In the genomic region with DNA sequence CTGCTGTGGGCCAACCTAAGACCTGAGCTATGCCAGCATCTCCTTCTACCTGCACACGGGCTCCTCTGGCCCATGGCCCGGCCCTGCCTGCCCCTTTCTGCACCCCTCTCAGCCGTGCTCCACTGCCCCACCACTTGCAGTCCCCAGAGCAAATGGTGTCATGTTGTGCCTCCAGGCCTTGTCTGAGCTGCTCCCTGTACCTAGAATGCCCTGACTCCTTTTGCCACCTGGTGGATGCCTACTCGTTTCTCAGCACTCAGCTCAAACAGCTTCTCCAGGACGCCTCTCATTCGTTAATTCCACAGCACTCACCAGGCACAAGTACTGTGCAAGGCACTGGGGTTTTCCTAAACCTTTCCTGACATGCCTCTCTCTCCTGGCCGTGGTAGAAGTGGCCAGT, we compare ENCODE assay signal across 10 cellular contexts.
DNase-seq lines count a peak whose midpoint lies in the region; ATAC-seq and TF ChIP-seq lines count a peak whose summit lies in the region.
"Had no signal": no experiment of that assay in that cellular context is flagged by ENCODE, and none has a peak within 500 bp of the region (broad histone marks: within the 10 kb centered on the region; RNA-seq: fewer than 3 reads in every experiment).

No MANE protein-coding gene starts in this region.

- intact Hi-C loops in dendritic cell treated with granulocyte-macrophage colony-stimulating factor and Interleukin-4, amounts not matched to agents 40 ng/mL and 50 ng/mL, for 4 days (cut with micrococcal nuclease), result no loop called here
- intact Hi-C loops in psoas muscle (cut with DNase I), result no loop called here

- no peaks in the 10 kb centered on the region for H3K9me3 ChIP-seq in psoas muscle

- no peaks in the 10 kb centered on the region for H3K36me3 ChIP-seq in psoas muscle (ENCODE audit: insufficient read depth in 1 of 2, low read depth in 1 of 2)

- TF ChIP-seq CTCF in psoas muscle (IDR thresholded peaks at IDR 0.05) (peak; percentile 39), progenitor cell of endocrine pancreas (IDR thresholded peaks at IDR 0.05; ENCODE audit: unreplicated experiment) (no peak)

- H3K27me3 ChIP-seq in psoas muscle (ENCODE audit: insufficient read depth in 3 of 3, low read length in 2 of 3), result no peaks in the 10 kb centered on the region

- no peak overlapping the region for H3K4me3 ChIP-seq in psoas muscle

- H3K27me3 Mint-ChIP-seq in activated T-cell treated with anti-CD3 and anti-CD28 coated beads, Interleukin-2, amount 50 U/mL, for 72 hours (ENCODE audit: low read depth), result no peaks in the 10 kb centered on the region
- H3K27me3 Mint-ChIP-seq in IgD-negative memory B cell, result no peaks in the 10 kb centered on the region
- no peaks in the 10 kb centered on the region for H3K27me3 Mint-ChIP-seq in dendritic cell treated with granulocyte-macrophage colony-stimulating factor and Interleukin-4, amounts not matched to agents 40 ng/mL and 50 ng/mL, for 4 days
- no peaks in the 10 kb centered on the region for H3K27me3 Mint-ChIP-seq in progenitor cell of endocrine pancreas

- no peak overlapping the region for H3K27ac ChIP-seq in psoas muscle

- peak; percentile 55 to 56 for ATAC-seq in activated T-cell treated with anti-CD3 and anti-CD28 coated beads, Interleukin-2, amount 50 U/mL, for 72 hours (replicated peaks in 1 of 2)
- ATAC-seq in psoas muscle (peak; percentile 53 to 63 (median 55)), GM21367 (IDR thresholded peaks at IDR 0.05; ENCODE audit: unreplicated experiment) (no peak)

- peaks cover 64% of the 10 kb centered on the region for H3K4me1 Mint-ChIP-seq in activated T-cell treated with anti-CD3 and anti-CD28 coated beads, Interleukin-2, amount 50 U/mL, for 72 hours (ENCODE audit: low read depth)
- H3K4me1 Mint-ChIP-seq in IgD-negative memory B cell, result peaks cover 39 to 58% (median 47%) of the 10 kb centered on the region in 3 donors
- H3K4me1 Mint-ChIP-seq in dendritic cell treated with granulocyte-macrophage colony-stimulating factor and Interleukin-4, amounts not matched to agents 40 ng/mL and 50 ng/mL, for 4 days (ENCODE audit: low read depth), result peaks cover 64% of the 10 kb centered on the region
- H3K4me1 Mint-ChIP-seq in progenitor cell of endocrine pancreas (ENCODE audit: low read depth), result peaks cover under 1% of the 10 kb centered on the region

- 60 to 82% (median 62%) methylated on average over 7 of the region's 7 CpGs for WGBS in psoas muscle, 3 donors

- H3K9me3 Mint-ChIP-seq in activated T-cell treated with anti-CD3 and anti-CD28 coated beads, Interleukin-2, amount 50 U/mL, for 72 hours, result no peaks in the 10 kb centered on the region
- no peaks in the 10 kb centered on the region for H3K9me3 Mint-ChIP-seq in IgD-negative memory B cell
- no peaks in the 10 kb centered on the region for H3K9me3 Mint-ChIP-seq in dendritic cell treated with granulocyte-macrophage colony-stimulating factor and Interleukin-4, amounts not matched to agents 40 ng/mL and 50 ng/mL, for 4 days
- H3K9me3 Mint-ChIP-seq in progenitor cell of endocrine pancreas (ENCODE audit: low read depth), result no peaks in the 10 kb centered on the region
- H3K9me3 Mint-ChIP-seq: CD14-positive monocyte had no signal

- peak overlapping the region; percentile 9 for H3K27ac Mint-ChIP-seq in activated T-cell treated with anti-CD3 and anti-CD28 coated beads, Interleukin-2, amount 50 U/mL, for 72 hours
- H3K27ac Mint-ChIP-seq in IgD-negative memory B cell (peak overlapping the region; percentile 25 to 80 (median 74)), progenitor cell of endocrine pancreas (no peak overlapping the region)
- peak overlapping the region; percentile 1 for H3K27ac Mint-ChIP-seq in dendritic cell treated with granulocyte-macrophage colony-stimulating factor and Interleukin-4, amounts not matched to agents 40 ng/mL and 50 ng/mL, for 4 days

- no peaks in the 10 kb centered on the region for H3K36me3 Mint-ChIP-seq in activated T-cell treated with anti-CD3 and anti-CD28 coated beads, Interleukin-2, amount 50 U/mL, for 72 hours (ENCODE audit: insufficient read depth in 2 of 2)
- H3K36me3 Mint-ChIP-seq in IgD-negative memory B cell (peaks cover 1% of the 10 kb centered on the region), progenitor cell of endocrine pancreas (ENCODE audit: insufficient read depth) (peaks cover 1% of the 10 kb centered on the region)
- peaks cover 9% of the 10 kb centered on the region for H3K36me3 Mint-ChIP-seq in dendritic cell treated with granulocyte-macrophage colony-stimulating factor and Interleukin-4, amounts not matched to agents 40 ng/mL and 50 ng/mL, for 4 days (ENCODE audit: low read depth)

- no peak for DNase-seq in activated T-cell treated with anti-CD3 and anti-CD28 coated beads, Interleukin-2, amount 50 U/mL, for 72 hours
- DNase-seq in activated T-cell treated with anti-CD3 and anti-CD28 coated beads for 4 hours, result no peak
- no peak for DNase-seq in psoas muscle
- no peak for DNase-seq in NCI-H748 treated with DMSO at 0.1 percent for 48 hours (lab: John Stamatoyannopoulos, UW)
- DNase-seq in progenitor cell of endocrine pancreas (ENCODE audit: low spot score, unreplicated experiment), result no peak
- DNase-seq: mesenchymal stem cell had no signal

- H3K4me1 ChIP-seq in psoas muscle, result peaks cover 69% of the 10 kb centered on the region

- H3K4me3 Mint-ChIP-seq in activated T-cell treated with anti-CD3 and anti-CD28 coated beads, Interleukin-2, amount 50 U/mL, for 72 hours, result no peak overlapping the region
- H3K4me3 Mint-ChIP-seq in IgD-negative memory B cell (peak overlapping the region in 3 of 4 donors; percentile 4 to 75 (median 24)), progenitor cell of endocrine pancreas (ENCODE audit: low read depth) (no peak overlapping the region)
- H3K4me3 Mint-ChIP-seq in dendritic cell treated with granulocyte-macrophage colony-stimulating factor and Interleukin-4, amounts not matched to agents 40 ng/mL and 50 ng/mL, for 4 days, result no peak overlapping the region
- H3K4me3 Mint-ChIP-seq: CD14-positive monocyte had no signal

Comparison
In these comparisons a context has a peak if more than half of its experiments do, and no peak if none do; other contexts are left out.
1. H3K4me3 Mint-ChIP-seq: peak in IgD-negative memory B cell (3 of 4); none in activated T-cell treated with anti-CD3 and anti-CD28 coated beads, Interleukin-2, amount 50 U/mL, for 72 hours (0 of 2), dendritic cell treated with granulocyte-macrophage colony-stimulating factor and Interleukin-4, amounts not matched to agents 40 ng/mL and 50 ng/mL, for 4 days (single experiment) and progenitor cell of endocrine pancreas (single experiment).